8 cellular contexts compared by ENCODE assay signal in genomic region chr11:1763796-1764661, GRCh38. TPM values are rescaled to one million over a fixed set of nuclear protein-coding genes. Genes with fewer than 3 reads are reported as not detected.
DNase-seq lines count a peak whose midpoint lies in the region; ATAC-seq and TF ChIP-seq lines count a peak whose summit lies in the region.

CTSD (minus strand) TSS chr11:1763927; CDS start chr11:1763859, 68 bp downstream.

- H3K9me3 Mint-ChIP-seq in effector memory CD8-positive, alpha-beta T cell = no peaks in the 10 kb centered on the region

- no peak within 1 kb of the TSS for H2AK5ac ChIP-seq in mesendoderm (ENCODE audit: low read length)

- H3K4me3 Mint-ChIP-seq in effector memory CD8-positive, alpha-beta T cell = peak within 1 kb of the TSS; percentile 91 to 96

- peak within 1 kb of the TSS; percentile 64 for H3K4ac ChIP-seq in mesendoderm (ENCODE audit: low read depth, low read length)

- peak; percentile 38 for DNase-seq in AG09319 (ENCODE audit: extremely low read depth, low read depth)
- DNase-seq in NCI-H748 (lab: John Stamatoyannopoulos, UW; ENCODE audit: unreplicated experiment) = peak; percentile 81
- peak; percentile 82 to 85 (median 82) for DNase-seq in effector memory CD8-positive, alpha-beta T cell
- DNase-seq in mesendoderm = peak; percentile 85
- peak; percentile 79 for DNase-seq in stimulated activated CD8-positive, alpha-beta memory T cell treated with anti-CD3 and anti-CD28 coated beads, Interleukin-12 subunit alpha, Interleukin-12 subunit beta, amount 100 ng/mL, for 4 hours (ENCODE audit: low read depth)

- peaks cover 2% of the 10 kb centered on the region for H3K4me1 ChIP-seq in mesendoderm (ENCODE audit: control insufficient read depth, low read depth, low read length)

- no peak within 1 kb of the TSS for H4K5ac ChIP-seq in mesendoderm (ENCODE audit: low read length)

- no peak within 1 kb of the TSS for H3K27ac ChIP-seq in mesendoderm (ENCODE audit: low read depth, low read length)

- H3K4me2 ChIP-seq in mesendoderm (ENCODE audit: low read length) = peak within 1 kb of the TSS; percentile 86

- no peak within 1 kb of the TSS for H2BK15ac ChIP-seq in mesendoderm (replicated peaks; ENCODE audit: low read depth)

- TF ChIP-seq CTCF in AG09319 (IDR thresholded peaks at IDR 0.05; ENCODE audit: low read depth, low read length) = no peak

- peak within 1 kb of the TSS; percentile 91 for H3K56ac ChIP-seq in mesendoderm (ENCODE audit: low read length)

- no CpG with 5 or more reads among the region's 85 CpGs for WGBS in mesendoderm (ENCODE audit: extremely low coverage, insufficient coverage, low lambda C conversion rate)

- H3K79me1 ChIP-seq in mesendoderm (ENCODE audit: low read length) = peaks cover 4% of the 10 kb centered on the region

- H3K4me3 ChIP-seq in mesendoderm (ENCODE audit: low read length) = peak within 1 kb of the TSS; percentile 71

- POLR2A ChIA-PET in activated CD8-positive, alpha-beta memory T cell treated with anti-CD3 and anti-CD28 coated beads for 36 hours (lab: Charles Lee) = interaction anchor here (0.6 kb wide), 1 partner anchor 457 kb away, joined by 3 read pairs; no protein-coding TSS in a partner anchor

- CTCF ChIA-PET in activated CD8-positive, alpha-beta memory T cell treated with anti-CD3 and anti-CD28 coated beads for 36 hours (lab: Charles Lee) = interaction anchor here (0.7 to 3.9 kb wide), 4 partner anchors 13 to 111 kb away, joined by 3 to 16 read pairs (median 3); no protein-coding TSS in a partner anchor

- peak within 1 kb of the TSS; percentile 85 to 88 for H3K27ac Mint-ChIP-seq in effector memory CD8-positive, alpha-beta T cell

- peak within 1 kb of the TSS; percentile 80 for H3K18ac ChIP-seq in mesendoderm (ENCODE audit: low read length)

- H3K79me2 ChIP-seq in mesendoderm (ENCODE audit: control insufficient read depth, insufficient read depth, low read length) = peaks cover 2% of the 10 kb centered on the region

- peak within 1 kb of the TSS; percentile 45 for H3K23ac ChIP-seq in mesendoderm (ENCODE audit: low read length)

- ATAC-seq in GM18909 (IDR thresholded peaks at IDR 0.05; ENCODE audit: poor library complexity, unreplicated experiment) = peak; percentile 77
- ATAC-seq in HG03175 (IDR thresholded peaks at IDR 0.05; ENCODE audit: unreplicated experiment) = peak; percentile 63
- peak; percentile 90 for ATAC-seq in effector memory CD8-positive, alpha-beta T cell (replicated peaks)

- H4K8ac ChIP-seq in mesendoderm (ENCODE audit: low read depth, low read length) = no peak within 1 kb of the TSS

- H2BK5ac ChIP-seq in mesendoderm (ENCODE audit: low read length) = no peak within 1 kb of the TSS

- H3K27me3 Mint-ChIP-seq in effector memory CD8-positive, alpha-beta T cell = no peaks in the 10 kb centered on the region

- H3K36me3 Mint-ChIP-seq in effector memory CD8-positive, alpha-beta T cell (ENCODE audit: insufficient read depth) = peaks cover 19% of the 10 kb centered on the region

- H3K27me3 ChIP-seq in mesendoderm (ENCODE audit: insufficient read depth, low read length, poor library complexity) = no peaks in the 10 kb centered on the region

- H3K36me3 ChIP-seq in mesendoderm (ENCODE audit: control insufficient read depth, insufficient read depth, low read length) = no peaks in the 10 kb centered on the region

- H3K9ac ChIP-seq in mesendoderm (ENCODE audit: low read length) = peak within 1 kb of the TSS; percentile 86

- H3K4me1 Mint-ChIP-seq in effector memory CD8-positive, alpha-beta T cell (ENCODE audit: low read depth in 2 of 2) = peaks cover 17 to 31% of the 10 kb centered on the region in 2 donors

- H2BK120ac ChIP-seq in mesendoderm (ENCODE audit: low read depth, low read length) = no peak within 1 kb of the TSS

RNA-seq across cellular contexts. Expression of gene CTSD, which starts in this region (rescaled TPM):
- total RNA-seq in activated CD8-positive, alpha-beta memory T cell treated with anti-CD3 and anti-CD28 coated beads for 36 hours = 100 to 1,000 TPM; 104 TPM
- 76.3 TPM for polyA plus RNA-seq in mesendoderm (2013, experiment 1 of 2)
- polyA plus RNA-seq in mesendoderm (2013, experiment 2 of 2) = 77.1 TPM
